ENCODE assay signal across 1 cellular context in the genomic region with DNA sequence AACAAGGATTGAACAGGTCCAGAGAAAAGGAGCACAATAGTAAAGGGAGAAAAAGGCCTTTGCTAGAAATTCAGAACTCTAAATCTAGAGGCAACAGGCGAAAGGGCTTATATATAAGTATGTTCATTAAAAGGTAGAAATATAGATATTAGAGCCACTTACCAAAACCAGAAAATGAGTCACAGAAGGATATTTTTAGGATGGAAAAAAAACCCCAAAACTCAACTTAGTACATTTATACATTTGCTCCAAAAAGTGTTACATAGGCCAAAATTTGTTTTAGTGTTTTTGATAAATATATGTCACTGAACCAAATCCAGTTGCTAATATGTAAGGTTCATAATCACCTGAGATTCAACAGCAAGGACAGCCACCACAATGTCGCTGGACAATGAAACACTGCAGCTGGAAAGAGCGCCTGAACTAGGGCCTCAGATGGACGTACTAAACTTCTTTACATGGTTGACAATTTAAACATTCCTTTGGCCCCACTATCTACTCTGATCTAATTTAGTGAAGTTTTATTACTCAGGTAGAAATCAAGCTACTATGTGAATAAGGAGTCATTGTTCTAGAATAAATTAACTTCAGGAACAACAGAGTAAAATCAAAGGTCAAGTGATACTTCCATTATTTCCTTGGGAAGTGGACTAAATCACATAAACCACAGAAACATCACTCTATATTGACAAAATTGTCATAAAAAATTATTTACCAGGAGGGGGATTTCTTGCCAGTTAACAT.
TF ChIP-seq lines count a peak whose summit lies in the region.

No MANE protein-coding gene starts in this region.

TF ChIP-seq in SK-N-SH treated with all-trans-retinoic acid at 6 μM for 48 hours, 23 proteins besides CTCF, POLR2A, EP300 and RAD21 (continued from another document):
- TF ChIP-seq PATZ1 (CRISPR knock-in tag; IDR thresholded peaks at IDR 0.05; ENCODE audit: borderline replicate concordance) (no peak), BACH2 (CRISPR knock-in tag; IDR thresholded peaks at IDR 0.05; ENCODE audit: borderline replicate concordance) (no peak), CREB5 (CRISPR knock-in tag; IDR thresholded peaks at IDR 0.05; ENCODE audit: low read depth) (no peak), GLIS3 (CRISPR knock-in tag; IDR thresholded peaks at IDR 0.05) (no peak), ZFP30 (CRISPR knock-in tag; IDR thresholded peaks at IDR 0.05) (no peak), RARB (CRISPR knock-in tag; IDR thresholded peaks at IDR 0.05) (no peak), ARNTL (CRISPR knock-in tag; IDR thresholded peaks at IDR 0.05; ENCODE audit: borderline replicate concordance, low read depth) (no peak), TOX (CRISPR knock-in tag; IDR thresholded peaks at IDR 0.05; ENCODE audit: borderline replicate concordance) (no peak)
- TF ChIP-seq, protein P1, sequence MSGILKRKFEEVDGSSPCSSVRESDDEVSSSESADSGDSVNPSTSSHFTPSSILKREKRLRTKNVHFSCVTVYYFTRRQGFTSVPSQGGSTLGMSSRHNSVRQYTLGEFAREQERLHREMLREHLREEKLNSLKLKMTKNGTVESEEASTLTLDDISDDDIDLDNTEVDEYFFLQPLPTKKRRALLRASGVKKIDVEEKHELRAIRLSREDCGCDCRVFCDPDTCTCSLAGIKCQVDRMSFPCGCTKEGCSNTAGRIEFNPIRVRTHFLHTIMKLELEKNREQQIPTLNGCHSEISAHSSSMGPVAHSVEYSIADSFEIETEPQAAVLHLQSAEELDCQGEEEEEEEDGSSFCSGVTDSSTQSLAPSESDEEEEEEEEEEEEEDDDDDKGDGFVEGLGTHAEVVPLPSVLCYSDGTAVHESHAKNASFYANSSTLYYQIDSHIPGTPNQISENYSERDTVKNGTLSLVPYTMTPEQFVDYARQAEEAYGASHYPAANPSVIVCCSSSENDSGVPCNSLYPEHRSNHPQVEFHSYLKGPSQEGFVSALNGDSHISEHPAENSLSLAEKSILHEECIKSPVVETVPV (CRISPR knock-in tag; IDR thresholded peaks at IDR 0.05), result no peak
